Comparison of ENCODE assay signal across 19 cellular contexts in genomic region chr1:71311396-71311795, GRCh38.
"Had no signal": no experiment of that assay in that cellular context is flagged by ENCODE, and none has a peak within 500 bp of the region (broad histone marks: within the 10 kb centered on the region; RNA-seq: fewer than 3 reads in every experiment).

No MANE protein-coding gene starts in this region.

- H3K27ac Mint-ChIP-seq: activated B cell treated with CpG ODN at 0.5 μM for 24 hours; activated CD4-positive, alpha-beta memory T cell treated with anti-CD3 and anti-CD28 coated beads for 36 hours; activated naive CD4-positive, alpha-beta T cell treated with anti-CD3 and anti-CD28 coated beads for 36 hours; activated T-helper 2 cell treated with anti-CD3 and anti-CD28 coated beads, Interferon-gamma antibody, Interleukin-2, Interleukin-4, amounts not matched to agents 10 μg/mL and 5 μg/mL and 100 μg/mL, durations not matched to agents 14 hours and 24 hours and 36 hours; dendritic cell treated with granulocyte-macrophage colony-stimulating factor and Interleukin-4, amounts not matched to agents 40 ng/mL and 50 ng/mL, for 4 days; mesothelial cell of epicardium; nephron progenitor cell had no signal

- H3K4me1 Mint-ChIP-seq: activated B cell treated with CpG ODN at 0.5 μM for 24 hours, mesothelial cell of epicardium had no signal

- H3K4me3 ChIP-seq: ascending aorta, esophagus muscularis mucosa, left lung had no signal

- H3K36me3 Mint-ChIP-seq: activated CD4-positive, alpha-beta memory T cell treated with anti-CD3 and anti-CD28 coated beads for 36 hours; mesothelial cell of epicardium had no signal

- H3K9me3 ChIP-seq: esophagus muscularis mucosa had no signal

- H3K4me1 ChIP-seq: ascending aorta, esophagus muscularis mucosa, left lung had no signal

- H3K4me3 Mint-ChIP-seq: activated B cell treated with CpG ODN at 0.5 μM for 24 hours; activated CD4-positive, alpha-beta memory T cell treated with anti-CD3 and anti-CD28 coated beads for 36 hours; activated naive CD4-positive, alpha-beta T cell treated with anti-CD3 and anti-CD28 coated beads for 36 hours; dendritic cell treated with granulocyte-macrophage colony-stimulating factor and Interleukin-4, amounts not matched to agents 40 ng/mL and 50 ng/mL, for 4 days; mesothelial cell of epicardium; nephron progenitor cell had no signal

- H3K36me3 ChIP-seq: ascending aorta, esophagus muscularis mucosa, left lung had no signal

- H3K27ac ChIP-seq: ascending aorta, esophagus muscularis mucosa, left lung had no signal

- H3K27me3 Mint-ChIP-seq: activated B cell treated with CpG ODN at 0.5 μM for 24 hours; activated CD4-positive, alpha-beta memory T cell treated with anti-CD3 and anti-CD28 coated beads for 36 hours; dendritic cell treated with granulocyte-macrophage colony-stimulating factor and Interleukin-4, amounts not matched to agents 40 ng/mL and 50 ng/mL, for 4 days had no signal

- DNase-seq: activated B cell treated with CpG ODN at 0.5 μM for 24 hours; activated CD4-positive, alpha-beta memory T cell treated with anti-CD3 and anti-CD28 coated beads for 36 hours; activated CD4-positive, alpha-beta T cell treated with anti-CD3 and anti-CD28 coated beads for 4 hours; activated naive CD4-positive, alpha-beta T cell treated with anti-CD3 and anti-CD28 coated beads for 36 hours; activated T-cell treated with anti-CD3 and anti-CD28 coated beads, Interleukin-2, amount 50 U/mL, for 1 hour; effector CD8-positive, alpha-beta T cell; head of caudate nucleus; left lung; nephron progenitor cell; nucleus accumbens; stimulated activated CD8-positive, alpha-beta memory T cell treated with anti-CD3 and anti-CD28 coated beads, Interleukin-4, amount 100 ng/mL, for 48 hours; stimulated activated naive CD4-positive, alpha-beta T cell; SW 1271; T-helper 2 cell had no signal
